14 cellular contexts compared by ENCODE assay signal in genomic region chr16:8956265-8957060, GRCh38. TPM values are rescaled to one million over a fixed set of nuclear protein-coding genes. Genes with fewer than 3 reads are reported as not detected.
DNase-seq lines count a peak whose midpoint lies in the region; ATAC-seq and TF ChIP-seq lines count a peak whose summit lies in the region.
"Had no signal": no experiment of that assay in that cellular context is flagged by ENCODE, and none has a peak within 500 bp of the region (broad histone marks: within the 10 kb centered on the region; RNA-seq: fewer than 3 reads in every experiment).

No MANE protein-coding gene starts in this region.

- H3K9me3 ChIP-seq in CD8-positive, alpha-beta T cell (ENCODE audit: low read length): no peaks in the 10 kb centered on the region
- H3K9me3 ChIP-seq in Panc1 (ENCODE audit: control insufficient read depth, insufficient read depth, low read depth, low read length): no peaks in the 10 kb centered on the region
- H3K9me3 ChIP-seq in heart left ventricle: no peaks in the 10 kb centered on the region
- H3K9me3 ChIP-seq in psoas muscle: no peaks in the 10 kb centered on the region
- H3K9me3 ChIP-seq in thyroid gland: no peaks in the 10 kb centered on the region
- H3K9me3 ChIP-seq: SJSA1 had no signal

- TF ChIP-seq CTCF in CD8-positive, alpha-beta T cell (IDR thresholded peaks at IDR 0.05): no peak
- TF ChIP-seq CTCF in Panc1 (IDR thresholded peaks at IDR 0.05) (no peak), heart left ventricle (IDR thresholded peaks at IDR 0.05) (no peak), psoas muscle (IDR thresholded peaks at IDR 0.05) (no peak), foreskin fibroblast (IDR thresholded peaks at IDR 0.05; ENCODE audit: low read depth, low read length) (no peak), thyroid gland (IDR thresholded peaks at IDR 0.05) (no peak)

- H3K27ac Mint-ChIP-seq in CD8-positive, alpha-beta T cell: peak overlapping the region; percentile 22
- H3K27ac Mint-ChIP-seq: activated naive CD8-positive, alpha-beta T cell treated with anti-CD3 and anti-CD28 coated beads, Interleukin-2, amount 10 ng/mL, durations not matched to agents 7 days and 5 days; neural progenitor cell had no signal

- no peaks in the 10 kb centered on the region for H3K9me3 Mint-ChIP-seq in CD8-positive, alpha-beta T cell
- H3K9me3 Mint-ChIP-seq: activated naive CD8-positive, alpha-beta T cell treated with anti-CD3 and anti-CD28 coated beads, Interleukin-2, amount 10 ng/mL, durations not matched to agents 7 days and 5 days; neural progenitor cell had no signal

- 64 to 70% (median 68%) methylated on average over 21 of the region's 21 CpGs for WGBS in heart left ventricle, 4 donors
- 29 to 49% (median 34%) methylated on average over 21 of the region's 21 CpGs for WGBS in psoas muscle, 3 donors
- 75 to 81% methylated on average over 20 to 21 of the region's 21 CpGs for WGBS in thyroid gland, 2 donors

- POLR2A ChIA-PET in CD8-positive, alpha-beta T cell (lab: Charles Lee): interaction anchor here (0.6 to 1.0 kb wide), 2 partner anchors 88 to 136 kb away, joined by 3 read pairs; partner anchors contain the start of gene CARHSP1
- POLR2A ChIA-PET in Panc1 (lab: Charles Lee): no interaction called here

- peaks cover 86% of the 10 kb centered on the region for H3K4me1 Mint-ChIP-seq in CD8-positive, alpha-beta T cell (ENCODE audit: low read depth)

- no peaks in the 10 kb centered on the region for H3K36me3 ChIP-seq in CD8-positive, alpha-beta T cell (ENCODE audit: insufficient read depth, low read length)
- H3K36me3 ChIP-seq in Panc1 (ENCODE audit: control insufficient read depth, insufficient read depth, low read length) (no peaks in the 10 kb centered on the region), heart left ventricle (no peaks in the 10 kb centered on the region), psoas muscle (ENCODE audit: insufficient read depth in 1 of 2, low read depth in 1 of 2) (no peaks in the 10 kb centered on the region), thyroid gland (no peaks in the 10 kb centered on the region)
- H3K36me3 ChIP-seq: neural progenitor cell had no signal

- DNase-seq in CD8-positive, alpha-beta T cell: no peak
- DNase-seq in Panc1 (ENCODE audit: low read depth, low spot score) (no peak), heart left ventricle (no peak), psoas muscle (peak; percentile 60 to 79), foreskin fibroblast (no peak), thyroid gland (no peak), GM19240 (ENCODE audit: insufficient read length, low spot score) (no peak), dermis blood vessel endothelial cell (no peak)
- DNase-seq: activated naive CD8-positive, alpha-beta T cell treated with anti-CD3 and anti-CD28 coated beads, Interleukin-2, amount 10 ng/mL, durations not matched to agents 7 days and 5 days; NCI-H1092; stimulated activated CD4-positive, alpha-beta T cell treated with anti-CD3 and anti-CD28 coated beads, Interleukin-2, amount 100 ng/mL, for 24 hours; stimulated activated naive CD4-positive, alpha-beta T cell treated with Interleukin-2 at 50 U/mL for 16 hours had no signal

- no peak overlapping the region for H3K27ac ChIP-seq in CD8-positive, alpha-beta T cell (ENCODE audit: low read depth, low read length)
- H3K27ac ChIP-seq in Panc1 (ENCODE audit: low read length) (peak overlapping the region; percentile 14; the same call in 1 of the 2 replicates), heart left ventricle (peak overlapping the region in 2 of 12 donors; percentile 18 to 43), psoas muscle (peak overlapping the region; percentile 66), thyroid gland (no peak overlapping the region)
- H3K27ac ChIP-seq: neural progenitor cell, SJSA1 had no signal

- in situ Hi-C loops in Panc1 (cut with HindIII; ENCODE audit: low pct_unique_long_range_greater_than_20kb, low sequenced_read_pairs): no loop called here

- peaks cover 82% of the 10 kb centered on the region for H3K4me1 ChIP-seq in CD8-positive, alpha-beta T cell (ENCODE audit: insufficient read depth, low read length)
- H3K4me1 ChIP-seq in Panc1 (ENCODE audit: control insufficient read depth, insufficient read depth, low read length) (peaks cover 69% of the 10 kb centered on the region), heart left ventricle (peaks cover 13 to 91% (median 78%) of the 10 kb centered on the region in 12 donors), psoas muscle (peaks cover 84% of the 10 kb centered on the region), thyroid gland (peaks cover 64 to 77% of the 10 kb centered on the region in 2 donors)

- intact Hi-C loops in CD8-positive, alpha-beta T cell (cut with DNase I, micrococcal nuclease): no loop called here
- intact Hi-C loops in Panc1 (cut with micrococcal nuclease; ENCODE audit: unreplicated experiment): loop anchor here (10.0 kb wide), 1 partner anchor 138 kb away; the partner anchor contains the start of gene HAPSTR1
- intact Hi-C loops in heart left ventricle (cut with DNase I): no loop called here
- intact Hi-C loops in psoas muscle (cut with DNase I): no loop called here
- intact Hi-C loops in thyroid gland (cut with DNase I): no loop called here

- CTCF ChIA-PET in CD8-positive, alpha-beta T cell (lab: Charles Lee): no interaction called here
- CTCF ChIA-PET in Panc1 (lab: Charles Lee): no interaction called here

- no peaks in the 10 kb centered on the region for H3K36me3 Mint-ChIP-seq in CD8-positive, alpha-beta T cell
- H3K36me3 Mint-ChIP-seq: neural progenitor cell had no signal

- no peak for TF ChIP-seq POLR2A in heart left ventricle (IDR thresholded peaks at IDR 0.05)
- no peak for TF ChIP-seq POLR2A in thyroid gland (IDR thresholded peaks at IDR 0.05)

- H3K4me3 Mint-ChIP-seq in CD8-positive, alpha-beta T cell: peak overlapping the region; percentile 50
- H3K4me3 Mint-ChIP-seq: activated naive CD8-positive, alpha-beta T cell treated with anti-CD3 and anti-CD28 coated beads, Interleukin-2, amount 10 ng/mL, durations not matched to agents 7 days and 5 days had no signal

- no TSS peak for BruUV-seq in Panc1 (replicated peaks; lab: Mats Ljungman, UMichigan)

- no peaks in the 10 kb centered on the region for H3K27me3 ChIP-seq in CD8-positive, alpha-beta T cell (ENCODE audit: insufficient read depth, low read length)
- no peaks in the 10 kb centered on the region for H3K27me3 ChIP-seq in Panc1 (ENCODE audit: control insufficient read depth, insufficient read depth, low read length)
- no peaks in the 10 kb centered on the region for H3K27me3 ChIP-seq in heart left ventricle
- no peaks in the 10 kb centered on the region for H3K27me3 ChIP-seq in psoas muscle (ENCODE audit: insufficient read depth in 3 of 3, low read length in 2 of 3)
- H3K27me3 ChIP-seq in thyroid gland: no peaks in the 10 kb centered on the region
- H3K27me3 ChIP-seq: neural progenitor cell, SJSA1 had no signal

- H3K4me3 ChIP-seq in CD8-positive, alpha-beta T cell (ENCODE audit: low read depth, low read length): no peak overlapping the region
- H3K4me3 ChIP-seq in Panc1 (ENCODE audit: low read depth in 2 of 2, low read length in 2 of 2): no peak overlapping the region
- no peak overlapping the region for H3K4me3 ChIP-seq in heart left ventricle
- H3K4me3 ChIP-seq in psoas muscle: peak overlapping the region; percentile 35
- H3K4me3 ChIP-seq in foreskin fibroblast (ENCODE audit: low read depth in 1 of 2, low read length in 2 of 2): no peak overlapping the region
- no peak overlapping the region for H3K4me3 ChIP-seq in thyroid gland (replicated peaks in 1 of 3)
- H3K4me3 ChIP-seq: neural progenitor cell, SJSA1 had no signal

- no peaks in the 10 kb centered on the region for H3K27me3 Mint-ChIP-seq in CD8-positive, alpha-beta T cell (ENCODE audit: low read depth)
- H3K27me3 Mint-ChIP-seq: activated naive CD8-positive, alpha-beta T cell treated with anti-CD3 and anti-CD28 coated beads, Interleukin-2, amount 10 ng/mL, durations not matched to agents 7 days and 5 days had no signal

- ATAC-seq in CD8-positive, alpha-beta T cell: no peak
- ATAC-seq in Panc1 (no peak), heart left ventricle (peak in 3 of 4 donors; percentile 15 to 37 (median 23)), psoas muscle (peak; percentile 48 to 62 (median 59))

RNA-seq across cellular contexts. Expression of gene USP7, which starts 7.2 kb away (rescaled TPM):
- total RNA-seq in CD8-positive, alpha-beta T cell: 100 to 1,000 TPM; 301 to 317 TPM
- 125 TPM for total RNA-seq in Panc1 (2021; ENCODE audit: unreplicated experiment)
- polyA plus RNA-seq in Panc1 (2012; ENCODE audit: insufficient read length): 66.1 TPM
- 10 to 100 TPM; 49.5 to 86.5 (median 68.1) TPM for total RNA-seq in heart left ventricle
- polyA plus RNA-seq in heart left ventricle: 10 to 100 TPM; 20.3 to 38.0 TPM
- total RNA-seq in psoas muscle: 100 to 1,000 TPM in 3 of 4 donors, 10 to 100 TPM in 1; 87.5 to 135 (median 120) TPM
- 100 to 1,000 TPM in 1 of 3 donors, 10 to 100 TPM in 2; 41.6 to 108 (median 47.1) TPM for polyA plus RNA-seq in psoas muscle
- 10 to 100 TPM; 57.9 to 93.6 (median 85.5) TPM for total RNA-seq in thyroid gland
- 61.3 and 72.1 TPM in 2 replicates for total RNA-seq in dermis blood vessel endothelial cell

Comparison
In these comparisons a context has a peak if more than half of its experiments do, and no peak if none do; other contexts are left out.
1. ATAC-seq: peak in heart left ventricle (3 of 4) and psoas muscle (4 of 4); none in CD8-positive, alpha-beta T cell (single experiment) and Panc1 (single experiment).
2. DNase-seq: peak in psoas muscle (2 of 2); none in CD8-positive, alpha-beta T cell (0 of 7), Panc1 (single experiment), heart left ventricle (0 of 5), foreskin fibroblast (0 of 2), thyroid gland (0 of 2), GM19240 (single experiment) and dermis blood vessel endothelial cell (single experiment).
3. H3K27ac ChIP-seq: peak in Panc1 (single experiment) and psoas muscle (single experiment); none in CD8-positive, alpha-beta T cell (single experiment) and thyroid gland (0 of 3).